Comparison of ENCODE assay signal across 1 cellular context in the genomic region with DNA sequence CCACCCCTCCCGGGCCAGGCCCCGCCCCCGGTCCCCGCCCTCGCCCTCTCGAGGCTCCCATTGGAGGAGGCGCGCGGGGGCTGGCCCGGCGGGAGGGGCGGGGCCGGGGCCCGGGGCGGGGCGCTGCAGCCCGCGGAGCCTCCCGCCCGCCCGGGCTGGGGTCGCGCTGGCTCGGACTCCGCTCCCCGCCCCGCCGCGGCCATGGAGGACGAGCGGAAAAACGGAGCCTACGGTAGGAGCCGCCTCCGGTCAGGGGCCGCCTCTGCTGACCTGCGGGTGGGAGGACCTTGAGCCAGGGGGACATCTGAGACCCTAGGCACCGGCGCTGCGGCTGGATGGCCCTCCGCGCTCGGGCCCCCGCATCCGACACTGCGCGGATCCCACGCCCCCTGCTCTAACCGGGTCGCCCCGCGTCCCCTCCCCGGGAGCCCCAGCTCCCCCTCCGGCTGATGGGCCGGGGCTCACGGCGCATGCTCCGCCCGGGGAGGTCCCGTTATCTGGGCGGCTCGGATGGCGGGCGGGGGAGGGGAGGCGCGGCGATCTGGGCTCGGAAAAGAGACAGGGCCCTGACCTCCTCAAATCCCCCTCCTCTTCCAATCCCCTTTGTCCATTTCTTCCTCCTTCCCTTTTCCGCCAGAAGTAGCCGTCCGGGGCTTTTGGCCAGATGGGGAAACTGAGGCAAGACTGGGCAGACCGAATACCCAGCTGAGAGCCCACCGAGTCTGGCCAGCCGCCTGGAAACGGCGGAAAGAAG.
TF ChIP-seq lines count a peak whose summit lies in the region.

No MANE protein-coding gene starts in this region.

TF ChIP-seq in K562, 482 proteins besides CTCF, POLR2A, EP300 and RAD21 (continued from another document and continues in another):
- TF ChIP-seq, protein P1, sequence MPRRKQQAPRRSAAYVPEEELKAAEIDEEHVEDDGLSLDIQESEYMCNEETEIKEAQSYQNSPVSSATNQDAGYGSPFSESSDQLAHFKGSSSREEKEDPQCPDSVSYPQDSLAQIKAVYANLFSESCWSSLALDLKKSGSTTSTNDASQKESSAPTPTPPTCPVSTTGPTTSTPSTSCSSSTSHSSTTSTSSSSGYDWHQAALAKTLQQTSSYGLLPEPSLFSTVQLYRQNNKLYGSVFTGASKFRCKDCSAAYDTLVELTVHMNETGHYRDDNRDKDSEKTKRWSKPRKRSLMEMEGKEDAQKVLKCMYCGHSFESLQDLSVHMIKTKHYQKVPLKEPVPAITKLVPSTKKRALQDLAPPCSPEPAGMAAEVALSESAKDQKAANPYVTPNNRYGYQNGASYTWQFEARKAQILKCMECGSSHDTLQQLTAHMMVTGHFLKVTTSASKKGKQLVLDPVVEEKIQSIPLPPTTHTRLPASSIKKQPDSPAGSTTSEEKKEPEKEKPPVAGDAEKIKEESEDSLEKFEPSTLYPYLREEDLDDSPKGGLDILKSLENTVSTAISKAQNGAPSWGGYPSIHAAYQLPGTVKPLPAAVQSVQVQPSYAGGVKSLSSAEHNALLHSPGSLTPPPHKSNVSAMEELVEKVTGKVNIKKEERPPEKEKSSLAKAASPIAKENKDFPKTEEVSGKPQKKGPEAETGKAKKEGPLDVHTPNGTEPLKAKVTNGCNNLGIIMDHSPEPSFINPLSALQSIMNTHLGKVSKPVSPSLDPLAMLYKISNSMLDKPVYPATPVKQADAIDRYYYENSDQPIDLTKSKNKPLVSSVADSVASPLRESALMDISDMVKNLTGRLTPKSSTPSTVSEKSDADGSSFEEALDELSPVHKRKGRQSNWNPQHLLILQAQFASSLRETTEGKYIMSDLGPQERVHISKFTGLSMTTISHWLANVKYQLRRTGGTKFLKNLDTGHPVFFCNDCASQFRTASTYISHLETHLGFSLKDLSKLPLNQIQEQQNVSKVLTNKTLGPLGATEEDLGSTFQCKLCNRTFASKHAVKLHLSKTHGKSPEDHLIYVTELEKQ (CRISPR knock-in tag; IDR thresholded peaks at IDR 0.05) = no peak
- TF ChIP-seq CCNT2 (IDR thresholded peaks at IDR 0.05; ENCODE audit: borderline replicate concordance, extremely low read depth, insufficient read length, low read depth, low read length) = peak; percentile 50
- 0 out of 2 replicates have a peak, but pooled peaks have one; percentile 27 for TF ChIP-seq ATF7 (IDR thresholded peaks at IDR 0.05)
- peak; percentile 33; the same call in 1 of the 2 replicates for TF ChIP-seq GABPB1 (CRISPR knock-in tag; IDR thresholded peaks at IDR 0.05)
- no peak for TF ChIP-seq ZNF175 (CRISPR knock-in tag; IDR thresholded peaks at IDR 0.05; ENCODE audit: low read depth)
- peak; percentile 35; the same call in 1 of the 2 replicates for TF ChIP-seq SMAD4 (CRISPR knock-in tag; conservative IDR thresholded peaks at IDR 0.05)
- TF ChIP-seq TAF7 (tag; IDR thresholded peaks at IDR 0.05) = no peak
- no peak for TF ChIP-seq FUS (optimal IDR thresholded peaks at IDR 0.05; ENCODE audit: low read depth, low read length)
- peak; percentile 52 to 94; a peak in 3 of 4 replicates for TF ChIP-seq MAZ (CRISPR knock-in tag; conservative IDR thresholded peaks at IDR 0.05 in 1 of 2, IDR thresholded peaks at IDR 0.05 in 1 of 2)
- TF ChIP-seq, protein P2, sequence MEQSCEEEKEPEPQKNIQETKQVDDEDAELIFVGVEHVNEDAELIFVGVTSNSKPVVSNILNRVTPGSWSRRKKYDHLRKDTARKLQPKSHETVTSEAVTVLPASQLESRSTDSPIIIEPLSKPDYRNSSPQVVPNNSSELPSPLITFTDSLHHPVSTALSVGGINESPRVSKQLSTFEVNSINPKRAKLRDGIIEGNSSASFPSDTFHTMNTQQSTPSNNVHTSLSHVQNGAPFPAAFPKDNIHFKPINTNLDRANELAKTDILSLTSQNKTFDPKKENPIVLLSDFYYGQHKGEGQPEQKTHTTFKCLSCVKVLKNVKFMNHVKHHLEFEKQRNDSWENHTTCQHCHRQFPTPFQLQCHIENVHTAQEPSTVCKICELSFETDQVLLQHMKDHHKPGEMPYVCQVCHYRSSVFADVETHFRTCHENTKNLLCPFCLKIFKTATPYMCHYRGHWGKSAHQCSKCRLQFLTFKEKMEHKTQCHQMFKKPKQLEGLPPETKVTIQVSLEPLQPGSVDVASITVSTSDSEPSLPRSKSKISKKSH (CRISPR knock-in tag; IDR thresholded peaks at IDR 0.05) = no peak
- TF ChIP-seq HMG20B (CRISPR knock-in tag; IDR thresholded peaks at IDR 0.05) = no peak
- TF ChIP-seq, protein P3, sequence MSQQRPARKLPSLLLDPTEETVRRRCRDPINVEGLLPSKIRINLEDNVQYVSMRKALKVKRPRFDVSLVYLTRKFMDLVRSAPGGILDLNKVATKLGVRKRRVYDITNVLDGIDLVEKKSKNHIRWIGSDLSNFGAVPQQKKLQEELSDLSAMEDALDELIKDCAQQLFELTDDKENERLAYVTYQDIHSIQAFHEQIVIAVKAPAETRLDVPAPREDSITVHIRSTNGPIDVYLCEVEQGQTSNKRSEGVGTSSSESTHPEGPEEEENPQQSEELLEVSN (IDR thresholded peaks at IDR 0.05; ENCODE audit: borderline replicate concordance in 1 of 2, extremely low read depth in 1 of 2, insufficient read depth in 1 of 2, insufficient read length in 1 of 2, low read depth in 1 of 2, low read length in 1 of 2, poor library complexity in 1 of 2, severe bottlenecking in 1 of 2) = no peak
- TF ChIP-seq, protein P4, sequence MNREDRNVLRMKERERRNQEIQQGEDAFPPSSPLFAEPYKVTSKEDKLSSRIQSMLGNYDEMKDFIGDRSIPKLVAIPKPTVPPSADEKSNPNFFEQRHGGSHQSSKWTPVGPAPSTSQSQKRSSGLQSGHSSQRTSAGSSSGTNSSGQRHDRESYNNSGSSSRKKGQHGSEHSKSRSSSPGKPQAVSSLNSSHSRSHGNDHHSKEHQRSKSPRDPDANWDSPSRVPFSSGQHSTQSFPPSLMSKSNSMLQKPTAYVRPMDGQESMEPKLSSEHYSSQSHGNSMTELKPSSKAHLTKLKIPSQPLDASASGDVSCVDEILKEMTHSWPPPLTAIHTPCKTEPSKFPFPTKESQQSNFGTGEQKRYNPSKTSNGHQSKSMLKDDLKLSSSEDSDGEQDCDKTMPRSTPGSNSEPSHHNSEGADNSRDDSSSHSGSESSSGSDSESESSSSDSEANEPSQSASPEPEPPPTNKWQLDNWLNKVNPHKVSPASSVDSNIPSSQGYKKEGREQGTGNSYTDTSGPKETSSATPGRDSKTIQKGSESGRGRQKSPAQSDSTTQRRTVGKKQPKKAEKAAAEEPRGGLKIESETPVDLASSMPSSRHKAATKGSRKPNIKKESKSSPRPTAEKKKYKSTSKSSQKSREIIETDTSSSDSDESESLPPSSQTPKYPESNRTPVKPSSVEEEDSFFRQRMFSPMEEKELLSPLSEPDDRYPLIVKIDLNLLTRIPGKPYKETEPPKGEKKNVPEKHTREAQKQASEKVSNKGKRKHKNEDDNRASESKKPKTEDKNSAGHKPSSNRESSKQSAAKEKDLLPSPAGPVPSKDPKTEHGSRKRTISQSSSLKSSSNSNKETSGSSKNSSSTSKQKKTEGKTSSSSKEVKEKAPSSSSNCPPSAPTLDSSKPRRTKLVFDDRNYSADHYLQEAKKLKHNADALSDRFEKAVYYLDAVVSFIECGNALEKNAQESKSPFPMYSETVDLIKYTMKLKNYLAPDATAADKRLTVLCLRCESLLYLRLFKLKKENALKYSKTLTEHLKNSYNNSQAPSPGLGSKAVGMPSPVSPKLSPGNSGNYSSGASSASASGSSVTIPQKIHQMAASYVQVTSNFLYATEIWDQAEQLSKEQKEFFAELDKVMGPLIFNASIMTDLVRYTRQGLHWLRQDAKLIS (CRISPR knock-in tag; IDR thresholded peaks at IDR 0.05) = no peak
- TF ChIP-seq, protein P5, sequence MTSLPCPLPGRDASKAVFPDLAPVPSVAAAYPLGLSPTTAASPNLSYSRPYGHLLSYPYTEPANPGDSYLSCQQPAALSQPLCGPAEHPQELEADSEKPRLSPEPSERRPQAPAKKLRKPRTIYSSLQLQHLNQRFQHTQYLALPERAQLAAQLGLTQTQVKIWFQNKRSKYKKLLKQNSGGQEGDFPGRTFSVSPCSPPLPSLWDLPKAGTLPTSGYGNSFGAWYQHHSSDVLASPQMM (CRISPR knock-in tag; IDR thresholded peaks at IDR 0.05) = no peak
- TF ChIP-seq HNRNPL (IDR thresholded peaks at IDR 0.05; ENCODE audit: low read depth, low read length) = no peak
- no peak for TF ChIP-seq ZNF165 (CRISPR knock-in tag; IDR thresholded peaks at IDR 0.05; ENCODE audit: borderline replicate concordance)
- no peak for TF ChIP-seq ZKSCAN8 (CRISPR knock-in tag; IDR thresholded peaks at IDR 0.05)
- TF ChIP-seq POLR3G (IDR thresholded peaks at IDR 0.05; ENCODE audit: extremely low read depth, insufficient read length, insufficient replicate concordance) = no peak
- no peak for TF ChIP-seq TAF1 (IDR thresholded peaks at IDR 0.05; ENCODE audit: control insufficient read depth, extremely low read depth, insufficient read depth, low read length, severe bottlenecking)
- no peak for TF ChIP-seq ZNF696 (CRISPR knock-in tag; conservative IDR thresholded peaks at IDR 0.05)
- no peak for TF ChIP-seq ZNF695 (CRISPR knock-in tag; IDR thresholded peaks at IDR 0.05)
- TF ChIP-seq SMARCB1 (IDR thresholded peaks at IDR 0.05; ENCODE audit: insufficient read length, low read depth) = no peak
- 0 out of 2 replicates have a peak, but pooled peaks have one; percentile 44 for TF ChIP-seq KAT7 (CRISPR knock-in tag; IDR thresholded peaks at IDR 0.05; ENCODE audit: borderline replicate concordance)
- TF ChIP-seq, protein P6, sequence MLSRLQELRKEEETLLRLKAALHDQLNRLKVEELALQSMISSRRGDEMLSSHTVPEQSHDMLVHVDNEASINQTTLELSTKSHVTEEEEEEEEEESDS (CRISPR knock-in tag; IDR thresholded peaks at IDR 0.05) = no peak
- TF ChIP-seq, protein P7, sequence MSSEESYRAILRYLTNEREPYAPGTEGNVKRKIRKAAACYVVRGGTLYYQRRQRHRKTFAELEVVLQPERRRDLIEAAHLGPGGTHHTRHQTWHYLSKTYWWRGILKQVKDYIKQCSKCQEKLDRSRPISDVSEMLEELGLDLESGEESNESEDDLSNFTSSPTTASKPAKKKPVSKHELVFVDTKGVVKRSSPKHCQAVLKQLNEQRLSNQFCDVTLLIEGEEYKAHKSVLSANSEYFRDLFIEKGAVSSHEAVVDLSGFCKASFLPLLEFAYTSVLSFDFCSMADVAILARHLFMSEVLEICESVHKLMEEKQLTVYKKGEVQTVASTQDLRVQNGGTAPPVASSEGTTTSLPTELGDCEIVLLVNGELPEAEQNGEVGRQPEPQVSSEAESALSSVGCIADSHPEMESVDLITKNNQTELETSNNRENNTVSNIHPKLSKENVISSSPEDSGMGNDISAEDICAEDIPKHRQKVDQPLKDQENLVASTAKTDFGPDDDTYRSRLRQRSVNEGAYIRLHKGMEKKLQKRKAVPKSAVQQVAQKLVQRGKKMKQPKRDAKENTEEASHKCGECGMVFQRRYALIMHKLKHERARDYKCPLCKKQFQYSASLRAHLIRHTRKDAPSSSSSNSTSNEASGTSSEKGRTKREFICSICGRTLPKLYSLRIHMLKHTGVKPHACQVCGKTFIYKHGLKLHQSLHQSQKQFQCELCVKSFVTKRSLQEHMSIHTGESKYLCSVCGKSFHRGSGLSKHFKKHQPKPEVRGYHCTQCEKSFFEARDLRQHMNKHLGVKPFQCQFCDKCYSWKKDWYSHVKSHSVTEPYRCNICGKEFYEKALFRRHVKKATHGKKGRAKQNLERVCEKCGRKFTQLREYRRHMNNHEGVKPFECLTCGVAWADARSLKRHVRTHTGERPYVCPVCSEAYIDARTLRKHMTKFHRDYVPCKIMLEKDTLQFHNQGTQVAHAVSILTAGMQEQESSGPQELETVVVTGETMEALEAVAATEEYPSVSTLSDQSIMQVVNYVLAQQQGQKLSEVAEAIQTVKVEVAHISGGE (CRISPR knock-in tag; IDR thresholded peaks at IDR 0.05) = no peak
- no peak for TF ChIP-seq ZNF699 (CRISPR knock-in tag; IDR thresholded peaks at IDR 0.05; ENCODE audit: insufficient replicate concordance)
- TF ChIP-seq, protein P8, sequence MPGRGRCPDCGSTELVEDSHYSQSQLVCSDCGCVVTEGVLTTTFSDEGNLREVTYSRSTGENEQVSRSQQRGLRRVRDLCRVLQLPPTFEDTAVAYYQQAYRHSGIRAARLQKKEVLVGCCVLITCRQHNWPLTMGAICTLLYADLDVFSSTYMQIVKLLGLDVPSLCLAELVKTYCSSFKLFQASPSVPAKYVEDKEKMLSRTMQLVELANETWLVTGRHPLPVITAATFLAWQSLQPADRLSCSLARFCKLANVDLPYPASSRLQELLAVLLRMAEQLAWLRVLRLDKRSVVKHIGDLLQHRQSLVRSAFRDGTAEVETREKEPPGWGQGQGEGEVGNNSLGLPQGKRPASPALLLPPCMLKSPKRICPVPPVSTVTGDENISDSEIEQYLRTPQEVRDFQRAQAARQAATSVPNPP (IDR thresholded peaks at IDR 0.05; ENCODE audit: borderline replicate concordance, insufficient read depth, insufficient read length) = no peak
- peak in 1 of 3 experiments; percentile 4 for TF ChIP-seq YY1 (IDR thresholded peaks at IDR 0.05; ENCODE audit: borderline replicate concordance in 1 of 3, control insufficient read depth in 1 of 3, extremely low read depth in 1 of 3, insufficient read depth in 3 of 3, insufficient read length in 1 of 3, insufficient replicate concordance in 2 of 3, low read depth in 1 of 3, low read length in 2 of 3)
- TF ChIP-seq MXI1 (IDR thresholded peaks at IDR 0.05; ENCODE audit: low read depth, low read length) = no peak
- no peak for TF ChIP-seq SMARCA5 (IDR thresholded peaks at IDR 0.05)
- no peak for TF ChIP-seq SIX5 (IDR thresholded peaks at IDR 0.05; ENCODE audit: borderline replicate concordance in 1 of 2, insufficient read depth in 1 of 2, low read depth in 1 of 2, low read length in 2 of 2)
- TF ChIP-seq, protein P9, sequence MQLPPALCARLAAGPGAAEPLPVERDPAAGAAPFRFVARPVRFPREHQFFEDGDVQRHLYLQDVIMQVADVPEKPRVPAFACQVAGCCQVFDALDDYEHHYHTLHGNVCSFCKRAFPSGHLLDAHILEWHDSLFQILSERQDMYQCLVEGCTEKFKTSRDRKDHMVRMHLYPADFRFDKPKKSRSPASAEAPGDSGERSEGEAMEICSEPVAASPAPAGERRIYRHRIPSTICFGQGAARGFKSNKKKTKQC (CRISPR knock-in tag; IDR thresholded peaks at IDR 0.05) = no peak
- TF ChIP-seq SAFB (IDR thresholded peaks at IDR 0.05; ENCODE audit: borderline replicate concordance, low read depth, low read length) = no peak
- TF ChIP-seq, protein P10, sequence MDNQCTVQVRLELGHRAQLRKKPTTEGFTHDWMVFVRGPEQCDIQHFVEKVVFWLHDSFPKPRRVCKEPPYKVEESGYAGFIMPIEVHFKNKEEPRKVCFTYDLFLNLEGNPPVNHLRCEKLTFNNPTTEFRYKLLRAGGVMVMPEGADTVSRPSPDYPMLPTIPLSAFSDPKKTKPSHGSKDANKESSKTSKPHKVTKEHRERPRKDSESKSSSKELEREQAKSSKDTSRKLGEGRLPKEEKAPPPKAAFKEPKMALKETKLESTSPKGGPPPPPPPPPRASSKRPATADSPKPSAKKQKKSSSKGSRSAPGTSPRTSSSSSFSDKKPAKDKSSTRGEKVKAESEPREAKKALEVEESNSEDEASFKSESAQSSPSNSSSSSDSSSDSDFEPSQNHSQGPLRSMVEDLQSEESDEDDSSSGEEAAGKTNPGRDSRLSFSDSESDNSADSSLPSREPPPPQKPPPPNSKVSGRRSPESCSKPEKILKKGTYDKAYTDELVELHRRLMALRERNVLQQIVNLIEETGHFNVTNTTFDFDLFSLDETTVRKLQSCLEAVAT (IDR thresholded peaks at IDR 0.05) = no peak
- TF ChIP-seq RUNX1 (IDR thresholded peaks at IDR 0.05; ENCODE audit: low read depth) = no peak
- TF ChIP-seq CBX5 (IDR thresholded peaks at IDR 0.05; ENCODE audit: borderline replicate concordance, low read depth) = no peak
- TF ChIP-seq POLR2AphosphoS2 (IDR thresholded peaks at IDR 0.05; ENCODE audit: low read length) = no peak
- TF ChIP-seq FOXP1 (CRISPR knock-in tag; IDR thresholded peaks at IDR 0.05) = no peak
- no peak for TF ChIP-seq ZNF785 (CRISPR knock-in tag; IDR thresholded peaks at IDR 0.05)
